Comparison of ENCODE assay signal across 20 cellular contexts in the genomic region with DNA sequence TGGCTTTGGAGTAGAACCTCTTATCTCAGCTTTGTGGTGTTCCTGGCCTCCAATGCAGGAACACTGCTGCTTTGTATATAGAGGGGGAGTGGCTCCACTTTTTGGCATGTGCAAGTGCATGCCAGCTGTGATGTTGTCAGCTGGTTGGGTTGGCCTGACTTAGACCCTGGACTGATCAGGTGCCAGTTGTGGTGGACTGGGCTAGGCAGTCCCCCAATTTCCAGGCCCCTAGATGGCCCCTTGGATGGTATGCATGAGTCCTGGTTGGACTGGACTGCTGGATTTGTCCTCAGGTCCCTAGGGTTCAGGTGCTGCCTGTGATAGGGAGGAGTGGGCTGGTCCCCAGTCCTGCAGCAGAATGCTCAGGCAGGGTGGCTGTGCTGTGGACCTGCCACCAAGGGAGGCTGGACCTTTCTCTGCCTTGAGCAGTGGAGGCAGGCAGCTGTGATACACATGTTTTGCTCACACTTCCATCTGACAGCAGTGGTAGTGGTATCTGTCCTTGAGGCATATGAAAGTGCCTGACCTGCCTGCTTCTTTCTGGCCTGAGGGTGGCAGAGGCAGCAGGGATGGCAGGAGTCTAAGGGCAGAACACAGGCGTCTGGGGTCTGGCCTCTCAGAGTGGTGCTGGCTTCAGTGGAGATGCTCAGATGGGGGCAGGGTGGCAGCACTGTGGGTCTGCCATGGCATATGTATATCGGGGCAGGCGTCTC.
A peak's percentile ranks its signal among the peaks of the same experiment; 100 is the strongest.
DNase-seq lines count a peak whose midpoint lies in the region; ATAC-seq, FAIRE-seq and TF ChIP-seq lines count a peak whose summit lies in the region.
"Had no signal": no experiment of that assay in that cellular context is flagged by ENCODE, and none has a peak within 500 bp of the region (broad histone marks: within the 10 kb centered on the region; RNA-seq: fewer than 3 reads in every experiment).

No MANE protein-coding gene starts in this region.

- H3K4me1 ChIP-seq in right lobe of liver = no peaks in the 10 kb centered on the region
- H3K4me1 ChIP-seq in HepG2 (ENCODE audit: insufficient read depth, low read length) = no peaks in the 10 kb centered on the region
- no peaks in the 10 kb centered on the region for H3K4me1 ChIP-seq in hepatocyte (ENCODE audit: insufficient read depth)
- H3K4me1 ChIP-seq: A549, Peyer's patch had no signal

- TF ChIP-seq RAD21 in HepG2 (CRISPR knock-in tag; IDR thresholded peaks at IDR 0.05) = no peak

- in situ Hi-C loops in HepG2 (cut with HindIII; ENCODE audit: extremely low pct_ligation_motif_present, low pct_unique_long_range_greater_than_20kb) = no loop called here

- H3K4me3 ChIP-seq in right lobe of liver (no peak overlapping the region), HepG2 (replicated peaks in 1 of 3; ENCODE audit: insufficient read depth in 1 of 3, low read depth in 2 of 3, low read length in 3 of 3) (no peak overlapping the region), hepatocyte (no peak overlapping the region)
- H3K4me3 ChIP-seq: A549, GM12878, GM23248, Peyer's patch had no signal

- H3K4me2 ChIP-seq in HepG2 (ENCODE audit: low read depth, low read length) (no peak overlapping the region), hepatocyte (no peak overlapping the region)
- H3K4me2 ChIP-seq: A549 had no signal

- FAIRE-seq in HepG2 (lab: Jason Lieb, UNC) = no peak
- FAIRE-seq: A549, GM12878 had no signal

- POLR2A ChIA-PET in HepG2 (lab: Yijun Ruan, JAX) (no interaction called here), WTC11 (lab: Charles Lee) (no interaction called here)

- H3K79me2 ChIP-seq in HepG2 (ENCODE audit: insufficient read depth, low read length) (no peaks in the 10 kb centered on the region), hepatocyte (no peaks in the 10 kb centered on the region)

- no peak overlapping the region for H3K4me3 Mint-ChIP-seq in WTC11
- H3K4me3 Mint-ChIP-seq in neural crest cell = no peak overlapping the region
- H3K4me3 Mint-ChIP-seq: B cell had no signal

- WGBS in right lobe of liver (ENCODE audit: insufficient coverage, low coverage, low lambda C conversion rate, missing lambda C conversion rate) = no CpG with 5 or more reads among the region's 3 CpGs
- WGBS in HepG2 (ENCODE audit: low lambda C conversion rate) = no CpG with 5 or more reads among the region's 3 CpGs
- 81% methylated on average over 3 of the region's 3 CpGs for WGBS in hepatocyte (ENCODE audit: low lambda C conversion rate, missing lambda C conversion rate)

- no peak for TF ChIP-seq EP300 in HepG2 (IDR thresholded peaks at IDR 0.05; ENCODE audit: low read depth in 2 of 2, low read length in 2 of 2)
- no peak for TF ChIP-seq EP300 in HepG2 (CRISPR knock-in tag; IDR thresholded peaks at IDR 0.05; ENCODE audit: borderline replicate concordance)

- H2AFZ ChIP-seq in HepG2 (ENCODE audit: low read length) (no peak overlapping the region), hepatocyte (no peak overlapping the region)
- H2AFZ ChIP-seq: GM23248 had no signal

- H3K36me3 ChIP-seq in right lobe of liver (no peaks in the 10 kb centered on the region), HepG2 (replicated peaks in 1 of 2; ENCODE audit: control insufficient read depth in 1 of 2, insufficient read depth in 2 of 2, low read length in 2 of 2) (no peaks in the 10 kb centered on the region), hepatocyte (replicated peaks; ENCODE audit: insufficient read depth, low read depth) (no peaks in the 10 kb centered on the region)
- H3K36me3 ChIP-seq: Peyer's patch had no signal

- CTCF ChIA-PET in HepG2 (lab: Yijun Ruan, JAX; ENCODE audit: low intra/inter-chr PET ratio, low total read pairs) (no interaction called here), WTC11 (lab: Charles Lee) (no interaction called here)

- ATAC-seq in right lobe of liver (peak in 1 of 4 donors; percentile 27), HepG2 (no peak), WTC11 (peak; percentile 41)
- ATAC-seq: A549, GM12878 had no signal

- H3K27ac Mint-ChIP-seq in WTC11 = no peak overlapping the region
- peak overlapping the region; percentile 67 for H3K27ac Mint-ChIP-seq in neural crest cell (ENCODE audit: unreplicated experiment)
- H3K27ac Mint-ChIP-seq: B cell had no signal

- no TSS peak for BruUV-seq in HepG2 (replicated peaks; lab: Mats Ljungman, UMichigan)

- H3K27me3 Mint-ChIP-seq in WTC11 (ENCODE audit: low read depth) (no peaks in the 10 kb centered on the region; the same call in 1 of the 2 replicates), neural crest cell (ENCODE audit: low read depth) (no peaks in the 10 kb centered on the region)
- H3K27me3 Mint-ChIP-seq: B cell had no signal

- TF ChIP-seq POLR2A in right lobe of liver (IDR thresholded peaks at IDR 0.05) (no peak), HepG2 (IDR thresholded peaks at IDR 0.05; ENCODE audit: insufficient read depth in 1 of 2, low read depth in 2 of 2, low read length in 2 of 2) (no peak)

- H3K9me3 ChIP-seq in right lobe of liver (no peaks in the 10 kb centered on the region), HepG2 (ENCODE audit: low read length) (no peaks in the 10 kb centered on the region), hepatocyte (ENCODE audit: low read depth) (no peaks in the 10 kb centered on the region)
- H3K9me3 ChIP-seq: A549, Peyer's patch had no signal

- H4K20me1 ChIP-seq in HepG2 (ENCODE audit: insufficient read depth, low read length) (no peaks in the 10 kb centered on the region), hepatocyte (ENCODE audit: insufficient read depth, poor library complexity, severe bottlenecking) (no peaks in the 10 kb centered on the region)

- H3K36me3 Mint-ChIP-seq in WTC11 = peaks cover 32% of the 10 kb centered on the region
- H3K36me3 Mint-ChIP-seq in neural crest cell (ENCODE audit: low read depth) = peaks cover 22% of the 10 kb centered on the region

- H3K9me3 Mint-ChIP-seq in WTC11 (peaks cover 31% of the 10 kb centered on the region), neural crest cell (peaks cover 14% of the 10 kb centered on the region)

- TF ChIP-seq CTCF in right lobe of liver (IDR thresholded peaks at IDR 0.05) (no peak), HepG2 (CRISPR knock-in tag; IDR thresholded peaks at IDR 0.05) (no peak), WTC11 (IDR thresholded peaks at IDR 0.05) (no peak), neural crest cell (conservative IDR thresholded peaks at IDR 0.05) (no peak), hepatocyte (IDR thresholded peaks at IDR 0.05; ENCODE audit: poor library complexity) (no peak)

- no peak overlapping the region for H3K9ac ChIP-seq in HepG2 (ENCODE audit: insufficient read depth, low read depth, low read length)
- H3K9ac ChIP-seq: GM23248 had no signal

- no peak overlapping the region for H3K27ac ChIP-seq in right lobe of liver
- no peak overlapping the region for H3K27ac ChIP-seq in HepG2 (ENCODE audit: extremely low read length, insufficient read depth, low read length)
- H3K27ac ChIP-seq in hepatocyte = no peak overlapping the region
- H3K27ac ChIP-seq: A549, GM23248, Peyer's patch had no signal

- intact Hi-C loops in right lobe of liver (cut with DNase I) (no loop called here), HepG2 (cut with micrococcal nuclease; ENCODE audit: unreplicated experiment) (no loop called here)

- DNase-seq in right lobe of liver (peak in 2 of 3 donors; percentile 19 to 28), HepG2 (ENCODE audit: low spot score) (no peak), WTC11 (ENCODE audit: low spot score) (no peak), neural crest cell (ENCODE audit: low read depth, low spot score) (no peak), midbrain (lab: John Stamatoyannopoulos, UW) (no peak), hepatocyte (ENCODE audit: low spot score) (no peak), hepatic stellate cell (ENCODE audit: low spot score) (no peak)
- DNase-seq: DMS79 treated with DMSO at 0.1 percent for 48 hours, GM23248, HCEC 1CT, KG1, NCI-H1092 treated with DMSO at 0.1 percent for 48 hours, NCI-H146, NCI-H2029 treated with DMSO at 0.1 percent for 48 hours, NCI-H226, NCI-H524, Peyer's patch had no signal

- no peaks in the 10 kb centered on the region for H3K9me2 ChIP-seq in hepatocyte (replicated peaks; ENCODE audit: insufficient read depth)

- H3K27me3 ChIP-seq in right lobe of liver = no peaks in the 10 kb centered on the region
- no peaks in the 10 kb centered on the region for H3K27me3 ChIP-seq in HepG2 (ENCODE audit: control insufficient read depth in 1 of 2, insufficient read depth in 2 of 2, low read length in 2 of 2)
- H3K27me3 ChIP-seq in hepatocyte = no peaks in the 10 kb centered on the region
- H3K27me3 ChIP-seq: Peyer's patch had no signal

- peaks cover 10% of the 10 kb centered on the region for H3K4me1 Mint-ChIP-seq in WTC11
- no peaks in the 10 kb centered on the region for H3K4me1 Mint-ChIP-seq in neural crest cell
- H3K4me1 Mint-ChIP-seq: B cell had no signal

TF ChIP-seq in HepG2, 621 proteins besides CTCF, POLR2A, EP300 and RAD21 (continues in another document):
- TF ChIP-seq DPF2 (CRISPR knock-in tag; IDR thresholded peaks at IDR 0.05; ENCODE audit: borderline replicate concordance, low read depth) (no peak), ETV5 (CRISPR knock-in tag; IDR thresholded peaks at IDR 0.05; ENCODE audit: borderline replicate concordance) (no peak), ZNF253 (CRISPR knock-in tag; IDR thresholded peaks at IDR 0.05; ENCODE audit: borderline replicate concordance) (no peak)
- TF ChIP-seq, protein P1, sequence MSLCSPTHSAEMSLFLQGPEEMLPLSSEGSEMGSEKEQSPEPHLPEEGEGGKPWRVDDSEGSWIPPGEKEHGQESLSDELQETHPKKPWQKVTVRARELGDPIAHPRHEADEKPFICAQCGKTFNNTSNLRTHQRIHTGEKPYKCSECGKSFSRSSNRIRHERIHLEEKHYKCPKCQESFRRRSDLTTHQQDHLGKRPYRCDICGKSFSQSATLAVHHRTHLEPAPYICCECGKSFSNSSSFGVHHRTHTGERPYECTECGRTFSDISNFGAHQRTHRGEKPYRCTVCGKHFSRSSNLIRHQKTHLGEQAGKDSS (CRISPR knock-in tag; IDR thresholded peaks at IDR 0.05; ENCODE audit: borderline replicate concordance, low read depth) = no peak

Comparison
In these comparisons a context has a peak if more than half of its experiments do, and no peak if none do; other contexts are left out.
1. DNase-seq: peak in right lobe of liver (2 of 3); none in HepG2 (single experiment), WTC11 (single experiment), neural crest cell (single experiment), midbrain (single experiment), hepatocyte (single experiment) and hepatic stellate cell (single experiment).